Comparison of ENCODE assay signal across 16 cellular contexts in genomic region chr1:205920159-205920558, GRCh38. TPM values are rescaled to one million over a fixed set of nuclear protein-coding genes. Genes with fewer than 3 reads are reported as not detected.
DNase-seq lines count a peak whose midpoint lies in the region; ATAC-seq, FAIRE-seq and TF ChIP-seq lines count a peak whose summit lies in the region.
"Had no signal": no experiment of that assay in that cellular context is flagged by ENCODE, and none has a peak within 500 bp of the region (broad histone marks: within the 10 kb centered on the region; RNA-seq: fewer than 3 reads in every experiment).

No MANE protein-coding gene starts in this region.

- TF ChIP-seq CTCF in A549 (IDR thresholded peaks at IDR 0.05): no peak

- no peak overlapping the region for H3K23ac ChIP-seq in mesenchymal stem cell (ENCODE audit: low read length in 2 of 2)

- no peak overlapping the region for H2AFZ ChIP-seq in mesenchymal stem cell (ENCODE audit: low read depth, low read length)

- no peaks in the 10 kb centered on the region for H3K9me3 ChIP-seq in A549
- H3K9me3 ChIP-seq in mesenchymal stem cell (ENCODE audit: control insufficient read depth, low read length): no peaks in the 10 kb centered on the region
- H3K9me3 ChIP-seq: adrenal gland, vagina had no signal

- H3K14ac ChIP-seq in mesenchymal stem cell (ENCODE audit: low read length in 2 of 2): no peak overlapping the region

- H3K27ac ChIP-seq in A549: peak overlapping the region; percentile 48 to 71; a peak in 3 of 6 replicates
- H3K27ac ChIP-seq in cingulate gyrus (ENCODE audit: low read depth, low read length): peak overlapping the region; percentile 50
- H3K27ac ChIP-seq in mesenchymal stem cell (ENCODE audit: low read length, poor library complexity, severe bottlenecking): no peak overlapping the region
- H3K27ac ChIP-seq: adrenal gland, vagina had no signal

- no peak overlapping the region for H2AK5ac ChIP-seq in mesenchymal stem cell (ENCODE audit: low read length, severe bottlenecking)

- H2BK120ac ChIP-seq in mesenchymal stem cell (ENCODE audit: low read depth, low read length): no peak overlapping the region

- H3K27me3 ChIP-seq in mesenchymal stem cell (ENCODE audit: control insufficient read depth in 1 of 2, insufficient read depth in 1 of 2, low read length in 2 of 2): no peaks in the 10 kb centered on the region
- H3K27me3 ChIP-seq: adrenal gland, vagina had no signal

- CTCF ChIA-PET in A549 (lab: Yijun Ruan, JAX): interaction anchor here (0.9 to 23.3 kb wide), 20 partner anchors 12 to 261 kb away, joined by 3 to 822 read pairs (median 10); partner anchors contain the start of gene SLC26A9

- POLR2A ChIA-PET in A549 (lab: Yijun Ruan, JAX): interaction anchor here (1.7 kb wide), 1 partner anchor 58 kb away, joined by 11 read pairs; no protein-coding TSS in a partner anchor

- no peak overlapping the region for H3K9ac ChIP-seq in mesenchymal stem cell (ENCODE audit: low read length)

- H3K18ac ChIP-seq in mesenchymal stem cell (ENCODE audit: low read depth in 1 of 2, low read length in 2 of 2): no peak overlapping the region

- H2BK15ac ChIP-seq in mesenchymal stem cell (ENCODE audit: low read depth, poor library complexity, severe bottlenecking): no peak overlapping the region

- ATAC-seq in A549: no peak
- ATAC-seq in HG03097 (IDR thresholded peaks at IDR 0.05; ENCODE audit: low FRiP score, unreplicated experiment): no peak
- ATAC-seq in stimulated activated naive CD8-positive, alpha-beta T cell treated with anti-CD3 and anti-CD28 coated beads, Interleukin-15, Interleukin-2, amounts not matched to agents 100 U/mL and 50 U/mL, for 24 hours: no peak
- no peak for ATAC-seq in HG03439 (IDR thresholded peaks at IDR 0.05; ENCODE audit: unreplicated experiment)
- ATAC-seq: activated CD4-positive, alpha-beta T cell treated with anti-CD3 and anti-CD28 coated beads for 36 hours had no signal

- H3K4me3 ChIP-seq in A549 (no peak overlapping the region), mesenchymal stem cell (ENCODE audit: insufficient read depth in 1 of 2, low read depth in 1 of 2, low read length in 2 of 2) (no peak overlapping the region)
- H3K4me3 ChIP-seq: adrenal gland, vagina had no signal

- TF ChIP-seq EP300 in A549 (IDR thresholded peaks at IDR 0.05): no peak

- no peak overlapping the region for H4K8ac ChIP-seq in mesenchymal stem cell (ENCODE audit: low read length)

- TF ChIP-seq RAD21 in A549 (conservative IDR thresholded peaks at IDR 0.05 in 1 of 2, IDR thresholded peaks at IDR 0.05 in 1 of 2): no peak

- no peak for TF ChIP-seq POLR2A in A549 (IDR thresholded peaks at IDR 0.05; ENCODE audit: low read length)

- H3K4me1 ChIP-seq in A549 (peaks cover 9% of the 10 kb centered on the region), mesenchymal stem cell (ENCODE audit: control insufficient read depth, insufficient read depth, low read depth, low read length) (peaks cover 2% of the 10 kb centered on the region)
- H3K4me1 ChIP-seq: adrenal gland, vagina had no signal

- 81% methylated on average over 7 of the region's 7 CpGs for WGBS in A549 (ENCODE audit: missing lambda C conversion rate)
- 42% methylated on average over 7 of the region's 7 CpGs for WGBS in mesenchymal stem cell

- no peaks in the 10 kb centered on the region for H3K36me3 ChIP-seq in mesenchymal stem cell (ENCODE audit: control insufficient read depth in 1 of 2, insufficient read depth in 2 of 2, low read depth in 1 of 2, low read length in 2 of 2)
- H3K36me3 ChIP-seq: adrenal gland, vagina had no signal

- H3K4me2 ChIP-seq in A549 (no peak overlapping the region), mesenchymal stem cell (ENCODE audit: low read length, poor library complexity, severe bottlenecking) (no peak overlapping the region)

- no peak for DNase-seq in A549 (ENCODE audit: low read depth in 1 of 2, low spot score in 1 of 2)
- DNase-seq in NCI-H187 (lab: John Stamatoyannopoulos, UW): peak; percentile 96 to 98
- DNase-seq in mesenchymal stem cell: peak; percentile 42
- DNase-seq in SIG-M5 (lab: John Stamatoyannopoulos, UW): no peak
- no peak for DNase-seq in stimulated activated naive CD8-positive, alpha-beta T cell treated with anti-CD3 and anti-CD28 coated beads, Interleukin-15, Interleukin-2, amounts not matched to agents 100 U/mL and 50 U/mL, for 24 hours
- DNase-seq: activated CD4-positive, alpha-beta T cell treated with anti-CD3 and anti-CD28 coated beads for 36 hours; MM.1S; naive B cell; SHP77; stimulated activated CD4-positive, alpha-beta T cell treated with anti-CD3 and anti-CD28 coated beads, Interleukin-4, amount 100 ng/mL, for 1 hour had no signal

- H2BK12ac ChIP-seq in mesenchymal stem cell (ENCODE audit: low read length in 2 of 2): no peak overlapping the region

- no peak overlapping the region for H4K91ac ChIP-seq in mesenchymal stem cell (ENCODE audit: low read length)

- FAIRE-seq in A549 (lab: Jason Lieb, UNC): no peak
- FAIRE-seq: frontal cortex had no signal

- H3K79me1 ChIP-seq in mesenchymal stem cell (replicated peaks; ENCODE audit: low read length, poor library complexity, severe bottlenecking): no peaks in the 10 kb centered on the region

- H3K4ac ChIP-seq in mesenchymal stem cell (ENCODE audit: low read depth in 1 of 2, low read length in 2 of 2): no peak overlapping the region

- no peak overlapping the region for H2BK5ac ChIP-seq in mesenchymal stem cell (ENCODE audit: low read depth, low read length, poor library complexity, severe bottlenecking)

TF ChIP-seq in A549, 52 proteins besides CTCF, POLR2A, EP300 and RAD21:
- no peak for TF ChIP-seq HOXA7 (CRISPR knock-in tag; IDR thresholded peaks at IDR 0.05)
- TF ChIP-seq CBX8 (IDR thresholded peaks at IDR 0.05): no peak
- no peak for TF ChIP-seq HMGXB4 (CRISPR knock-in tag; IDR thresholded peaks at IDR 0.05; ENCODE audit: borderline replicate concordance)
- TF ChIP-seq EHMT2 (IDR thresholded peaks at IDR 0.05; ENCODE audit: low read depth): no peak
- TF ChIP-seq USF2 (IDR thresholded peaks at IDR 0.05): no peak
- TF ChIP-seq BHLHE40 (IDR thresholded peaks at IDR 0.05; ENCODE audit: low read depth, low read length): no peak
- TF ChIP-seq PBX3 (IDR thresholded peaks at IDR 0.05): no peak
- no peak for TF ChIP-seq TFCP2L1 (CRISPR knock-in tag; IDR thresholded peaks at IDR 0.05)
- no peak for TF ChIP-seq ZSCAN20 (CRISPR knock-in tag; IDR thresholded peaks at IDR 0.05)
- TF ChIP-seq CEBPB (IDR thresholded peaks at IDR 0.05): no peak
- TF ChIP-seq EHF (CRISPR knock-in tag; IDR thresholded peaks at IDR 0.05): no peak
- TF ChIP-seq ATOH8 (CRISPR knock-in tag; IDR thresholded peaks at IDR 0.05; ENCODE audit: low read depth): no peak
- no peak for TF ChIP-seq HES2 (IDR thresholded peaks at IDR 0.05)
TF ChIP-seq in A549: peak in this region for 0.

RNA-seq across cellular contexts. Expression of gene SLC26A9, which starts 23.1 kb away (rescaled TPM):
- 0.98 and 1.1 TPM in 2 replicates for polyA plus RNA-seq in A549 (2011; rRNA removed)
- polyA plus RNA-seq in A549 (2012; cell fraction: cytosol; rRNA removed): 0.19 and 0.30 TPM in 2 replicates
- polyA plus RNA-seq in A549 (2012; cell fraction: nucleus; rRNA removed): 0.50 and 0.76 TPM in 2 replicates
- 0.14 to 0.18 TPM (median 0.16 TPM) in 3 replicates for polyA plus RNA-seq in A549 (2017; fragmentation: RNase III; extraction: RNeasy Plus Mini Kit Qiagen cat#74134 plus additional on column Dnase treatment)
- 1.1 and 1.3 TPM in 2 replicates for polyA minus RNA-seq in A549 (2011; rRNA and poly(A)+ RNA removed)
- polyA plus RNA-seq in mesenchymal stem cell (2013, experiment 1 of 2): not detected
- not detected for polyA plus RNA-seq in mesenchymal stem cell (2013, experiment 2 of 2)

Comparison
In these comparisons a context has a peak if more than half of its experiments do, and no peak if none do; other contexts are left out.
1. DNase-seq: peak in NCI-H187 (2 of 2) and mesenchymal stem cell (single experiment); none in A549 (0 of 2), SIG-M5 (single experiment) and stimulated activated naive CD8-positive, alpha-beta T cell treated with anti-CD3 and anti-CD28 coated beads, Interleukin-15, Interleukin-2, amounts not matched to agents 100 U/mL and 50 U/mL, for 24 hours (single experiment).